ENCODE assay signal across 16 cellular contexts in the genomic region with DNA sequence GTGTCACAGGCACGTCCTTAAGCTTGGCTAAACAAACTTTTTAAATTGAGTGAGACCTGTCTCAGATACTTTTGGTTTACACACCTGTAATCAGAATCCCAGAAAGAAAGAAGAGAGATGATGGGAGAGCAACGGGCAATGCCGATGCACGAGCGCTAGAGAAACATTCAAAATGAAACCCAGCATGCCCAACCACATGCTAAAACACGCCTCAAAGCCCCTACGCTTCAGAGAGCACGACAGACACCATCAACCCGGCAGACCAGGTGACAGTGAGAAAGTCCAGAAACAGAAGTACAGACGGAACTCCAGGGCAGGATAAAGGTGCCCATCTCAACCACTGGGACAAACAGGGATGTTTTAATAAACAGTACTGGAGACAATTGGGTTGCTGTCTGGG.
DNase-seq lines count a peak whose midpoint lies in the region; ATAC-seq, FAIRE-seq and TF ChIP-seq lines count a peak whose summit lies in the region.
"Had no signal": no experiment of that assay in that cellular context is flagged by ENCODE, and none has a peak within 500 bp of the region (broad histone marks: within the 10 kb centered on the region; RNA-seq: fewer than 3 reads in every experiment).

No MANE protein-coding gene starts in this region.

- no peak for DNase-seq in GM18507 (ENCODE audit: extremely low spot score, insufficient read length, low read depth)
- DNase-seq in esophagus muscularis mucosa (ENCODE audit: extremely low spot score): no peak
- peak; percentile 17 for DNase-seq in stimulated activated CD8-positive, alpha-beta memory T cell treated with anti-CD3 and anti-CD28 coated beads, Interleukin-4, amount 100 ng/mL, for 48 hours
- DNase-seq in NK-92 treated with Interleukin-12 subunit alpha and Interleukin-12 subunit beta, amount 100 ng/mL, for 24 hours (lab: John Stamatoyannopoulos, UW): no peak
- no peak for DNase-seq in G401 (ENCODE audit: low spot score)
- no peak for DNase-seq in GM13976 (ENCODE audit: low spot score)
- DNase-seq: activated naive CD4-positive, alpha-beta T cell treated with anti-CD3 and anti-CD28 coated beads for 36 hours; brain microvascular endothelial cell; kidney glomerular epithelial cell; NCI-H1105 had no signal

- TF ChIP-seq POLR2A in esophagus muscularis mucosa (IDR thresholded peaks at IDR 0.05; ENCODE audit: low read depth): no peak

- WGBS in esophagus muscularis mucosa: 94% methylated on average over 10 of the region's 10 CpGs

- H3K27me3 ChIP-seq in esophagus muscularis mucosa: no peaks in the 10 kb centered on the region
- H3K27me3 ChIP-seq: brain microvascular endothelial cell, hepatocyte had no signal

- no peaks in the 10 kb centered on the region for H3K36me3 ChIP-seq in esophagus muscularis mucosa
- H3K36me3 ChIP-seq: brain microvascular endothelial cell had no signal

- intact Hi-C loops in esophagus muscularis mucosa (cut with DNase I): loop anchor here (5.0 kb wide), 1 partner anchor 82 kb away; no protein-coding TSS in a partner anchor

- peaks cover 64 to 86% (median 85%) of the 10 kb centered on the region in 4 donors for H3K4me1 ChIP-seq in esophagus muscularis mucosa
- H3K4me1 ChIP-seq: parathyroid adenoma had no signal

- FAIRE-seq in GM18507 (lab: Jason Lieb, UNC): peak; percentile 70

- H3K9me3 ChIP-seq in esophagus muscularis mucosa: no peaks in the 10 kb centered on the region

- peak overlapping the region in 3 of 4 donors; percentile 80 to 85 (median 85) for H3K27ac ChIP-seq in esophagus muscularis mucosa (replicated peaks in 1 of 4)
- H3K27ac ChIP-seq: brain microvascular endothelial cell, C4-2B, hepatocyte, HL-60, KMS-11, parathyroid adenoma had no signal

- no peak for TF ChIP-seq EP300 in esophagus muscularis mucosa (IDR thresholded peaks at IDR 0.05)

- H3K4me3 ChIP-seq in esophagus muscularis mucosa: no peak overlapping the region
- H3K4me3 ChIP-seq: hepatocyte had no signal

- peak; percentile 50 for ATAC-seq in HG03159 (IDR thresholded peaks at IDR 0.05; ENCODE audit: unreplicated experiment)

- TF ChIP-seq CTCF in esophagus muscularis mucosa (IDR thresholded peaks at IDR 0.05): no peak
- TF ChIP-seq CTCF in GM13976 (IDR thresholded peaks at IDR 0.05; ENCODE audit: borderline replicate concordance, control extremely low read depth, extremely low read depth, insufficient read depth, missing control alignments): no peak

- in situ Hi-C loops in G401 (cut with HindIII; ENCODE audit: low sequenced_read_pairs) (no loop called here), GM13976 (cut with MboI; ENCODE audit: low sequenced_read_pairs, unreplicated experiment) (no loop called here)
